ENCODE assay signal across 19 cellular contexts in genomic region chr19:4357095-4357797, GRCh38. TPM values are rescaled to one million over a fixed set of nuclear protein-coding genes. Genes with fewer than 3 reads are reported as not detected.
"Had no signal": no experiment of that assay in that cellular context is flagged by ENCODE, and none has a peak within 500 bp of the region (broad histone marks: within the 10 kb centered on the region; RNA-seq: fewer than 3 reads in every experiment).

No MANE protein-coding gene starts in this region.

- H3K27ac Mint-ChIP-seq: activated CD4-positive, alpha-beta T cell treated with anti-CD3 and anti-CD28 coated beads, Interleukin-2, amount 10 ng/mL, durations not matched to agents 24 days and 14 days; dendritic cell treated with granulocyte-macrophage colony-stimulating factor and Interleukin-4, amounts not matched to agents 40 ng/mL and 50 ng/mL, for 4 days; WTC11 had no signal

- H3K9me3 ChIP-seq: thoracic aorta had no signal

- H3K4me2 ChIP-seq: smooth muscle cell had no signal

- H3K9me3 Mint-ChIP-seq: activated CD4-positive, alpha-beta T cell treated with anti-CD3 and anti-CD28 coated beads, Interleukin-2, amount 10 ng/mL, durations not matched to agents 24 days and 14 days; activated naive CD4-positive, alpha-beta T cell treated with anti-CD3 and anti-CD28 coated beads, Interleukin-2, amount 50 U/mL, for 72 hours; central memory CD8-positive, alpha-beta T cell; dendritic cell treated with granulocyte-macrophage colony-stimulating factor and Interleukin-4, amounts not matched to agents 40 ng/mL and 50 ng/mL, for 4 days; immature natural killer cell; WTC11 had no signal

- ATAC-seq: activated naive CD4-positive, alpha-beta T cell treated with anti-CD3 and anti-CD28 coated beads, Interleukin-2, amount 50 U/mL, for 72 hours; left ventricle myocardium superior; WTC11 had no signal

- H2AFZ ChIP-seq: parathyroid adenoma had no signal

- DNase-seq: activated CD4-positive, alpha-beta T cell treated with anti-CD3 and anti-CD28 coated beads, Interleukin-2, amount 10 ng/mL, durations not matched to agents 24 days and 14 days; activated effector memory CD4-positive, alpha-beta T cell treated with Interleukin-2 at 50 U/mL for 16 hours; activated T-cell treated with anti-CD3 and anti-CD28 coated beads, Interleukin-2, amount 50 U/mL, for 1 hour; amniotic stem cell; glutamatergic neuron; immature natural killer cell; left ventricle myocardium superior; stimulated activated naive CD4-positive, alpha-beta T cell treated with Interleukin-2 at 50 U/mL for 16 hours; T-helper 1 cell had no signal

- H3K36me3 Mint-ChIP-seq: activated naive CD4-positive, alpha-beta T cell treated with anti-CD3 and anti-CD28 coated beads, Interleukin-2, amount 50 U/mL, for 72 hours; WTC11 had no signal

- H3K4me3 Mint-ChIP-seq: activated CD4-positive, alpha-beta T cell treated with anti-CD3 and anti-CD28 coated beads, Interleukin-2, amount 10 ng/mL, durations not matched to agents 24 days and 14 days; brain; central memory CD8-positive, alpha-beta T cell; dendritic cell treated with granulocyte-macrophage colony-stimulating factor and Interleukin-4, amounts not matched to agents 40 ng/mL and 50 ng/mL, for 4 days; immature natural killer cell; WTC11 had no signal

- H3K27me3 Mint-ChIP-seq: activated CD4-positive, alpha-beta T cell treated with anti-CD3 and anti-CD28 coated beads, Interleukin-2, amount 10 ng/mL, durations not matched to agents 24 days and 14 days; brain; central memory CD8-positive, alpha-beta T cell; dendritic cell treated with granulocyte-macrophage colony-stimulating factor and Interleukin-4, amounts not matched to agents 40 ng/mL and 50 ng/mL, for 4 days had no signal

- H3K27ac ChIP-seq: parathyroid adenoma, thoracic aorta had no signal

- H3K4me3 ChIP-seq: smooth muscle cell, thoracic aorta had no signal

- H3K4me1 Mint-ChIP-seq: brain had no signal

- H3K79me2 ChIP-seq: parathyroid adenoma had no signal

RNA-seq across cellular contexts. Expression of gene STAP2, which starts 18.6 kb away (rescaled TPM):
- total RNA-seq: thoracic aorta had no signal

RNA-seq across cellular contexts. Expression of gene FSD1, which starts 52.8 kb away (rescaled TPM):
- total RNA-seq: left ventricle myocardium superior, mesenteric fat pad, thoracic aorta, ureter had no signal
